In genomic region chr2:23967846-23968245, GRCh38 we compare ENCODE assay signal across 25 cellular contexts. TPM values are rescaled to one million over a fixed set of nuclear protein-coding genes. Genes with fewer than 3 reads are reported as not detected.
"Had no signal": no experiment of that assay in that cellular context is flagged by ENCODE, and none has a peak within 500 bp of the region (broad histone marks: within the 10 kb centered on the region; RNA-seq: fewer than 3 reads in every experiment).

No MANE protein-coding gene starts in this region.

- DNase-seq: Karpas-422; KG1; MG63; NCI-H1092; NCI-H1105 treated with DMSO at 0.1 percent for 48 hours; NCI-H1436; NCI-H187; NCI-H2029; NCI-H2081 treated with DMSO at 0.1 percent for 48 hours; NCI-H2171; NCI-H226; NCI-H446; NCI-H510A; NCI-H524 treated with DMSO at 0.1 percent for 48 hours; NCI-H69; NCI-H774; NK-92 treated with Interleukin-12 subunit alpha and Interleukin-12 subunit beta, amount 100 ng/mL, for 24 hours; PC-3; Peyer's patch; SHP77 treated with DMSO at 0.1 percent for 48 hours; SJCRH30 had no signal

- H3K27me3 ChIP-seq: MG63, Peyer's patch, SJCRH30 had no signal

- ATAC-seq: PC-3, Right ventricle myocardium inferior, SK-N-SH treated with all-trans-retinoic acid at 6 μM for 48 hours had no signal

- H3K4me3 ChIP-seq: MG63, Peyer's patch, SJCRH30 had no signal

- H3K4me1 ChIP-seq: Peyer's patch, SJCRH30 had no signal

- H3K36me3 ChIP-seq: MG63 had no signal

- H3K9me3 ChIP-seq: MG63, Peyer's patch, SJCRH30 had no signal

- FAIRE-seq: HTR-8/SVneo had no signal

- H3K27ac ChIP-seq: HL-60, Peyer's patch, SJCRH30 had no signal

RNA-seq across cellular contexts. Expression of gene MFSD2B, which starts 42.0 kb away (rescaled TPM):
- total RNA-seq: PC-3, Peyer's patch, Right ventricle myocardium inferior, SJCRH30 had no signal
